8 cellular contexts compared by ENCODE assay signal in genomic region chr13:23570099-23570926, GRCh38.
A peak's percentile ranks its signal among the peaks of the same experiment; 100 is the strongest.
DNase-seq lines count a peak whose midpoint lies in the region; ATAC-seq lines count a peak whose summit lies in the region.

TSS of gene TNFRSF19 (plus strand) at chr13:23570412. CDS start at chr13:23590184, 19,772 bp downstream.

- DNase-seq in AG08395 (ENCODE audit: low spot score): peak; percentile 82
- DNase-seq in NCI-H1092 (lab: John Stamatoyannopoulos, UW): peak; percentile 24
- peak; percentile 75 for DNase-seq in ecto neural progenitor cell (ENCODE audit: low spot score)
- peak; percentile 21 for DNase-seq in midbrain (lab: John Stamatoyannopoulos, UW)
- no peak for DNase-seq in NCI-H345 (lab: John Stamatoyannopoulos, UW)

- ATAC-seq in GM21786 (IDR thresholded peaks at IDR 0.05; ENCODE audit: unreplicated experiment): no peak
- no peak for ATAC-seq in HG03469 (IDR thresholded peaks at IDR 0.05; ENCODE audit: unreplicated experiment)
- ATAC-seq in HG03520 (IDR thresholded peaks at IDR 0.05; ENCODE audit: unreplicated experiment): no peak
